Comparison of ENCODE assay signal across 9 cellular contexts in genomic region chr2:176097820-176098365, GRCh38. TPM values are rescaled to one million over a fixed set of nuclear protein-coding genes. Genes with fewer than 3 reads are reported as not detected.
DNase-seq lines count a peak whose midpoint lies in the region; ATAC-seq and TF ChIP-seq lines count a peak whose summit lies in the region.
"Had no signal": no experiment of that assay in that cellular context is flagged by ENCODE, and none has a peak within 500 bp of the region (broad histone marks: within the 10 kb centered on the region; RNA-seq: fewer than 3 reads in every experiment).

No MANE protein-coding gene starts in this region.

- H3K27ac Mint-ChIP-seq in progenitor cell of endocrine pancreas: peak overlapping the region; percentile 67

- H3K4me2 ChIP-seq in MM.1S (ENCODE audit: low read depth, low read length): peak overlapping the region; percentile 95

- peaks cover 4% of the 10 kb centered on the region for H3K4me1 Mint-ChIP-seq in progenitor cell of endocrine pancreas (ENCODE audit: low read depth)

- peaks cover 95% of the 10 kb centered on the region for H3K27me3 Mint-ChIP-seq in progenitor cell of endocrine pancreas

- no peak; the same call in 1 of the 2 replicates for TF ChIP-seq CTCF in MM.1S (IDR thresholded peaks at IDR 0.05; ENCODE audit: low read length)
- no peak for TF ChIP-seq CTCF in coronary artery (IDR thresholded peaks at IDR 0.05)
- no peak for TF ChIP-seq CTCF in progenitor cell of endocrine pancreas (IDR thresholded peaks at IDR 0.05; ENCODE audit: unreplicated experiment)

- H3K4me3 ChIP-seq in MM.1S (ENCODE audit: low read length) (peak overlapping the region; percentile 66), coronary artery (peak overlapping the region; percentile 67)

- no peaks in the 10 kb centered on the region for H3K79me2 ChIP-seq in MM.1S (ENCODE audit: low read length)

- H3K4me1 ChIP-seq in MM.1S (ENCODE audit: low read length): 0 out of 2 replicates have a peak, but pooled peaks cover 5% of the 10 kb centered on the region

- H3K9me3 Mint-ChIP-seq in progenitor cell of endocrine pancreas (ENCODE audit: low read depth): no peaks in the 10 kb centered on the region

- H3K27ac ChIP-seq in MM.1S (ENCODE audit: low read length) (no peak overlapping the region), coronary artery (no peak overlapping the region)

- peaks cover 17% of the 10 kb centered on the region for H3F3A ChIP-seq in MM.1S (ENCODE audit: insufficient read depth, low read length)

- ATAC-seq in GM19452 (IDR thresholded peaks at IDR 0.05; ENCODE audit: unreplicated experiment): no peak

- no peaks in the 10 kb centered on the region for H4K20me1 ChIP-seq in MM.1S (ENCODE audit: insufficient read depth, low read length)

- no peaks in the 10 kb centered on the region for H3K9me2 ChIP-seq in MM.1S (replicated peaks; ENCODE audit: insufficient read depth, low read length)

- H3K9me3 ChIP-seq in MM.1S (replicated peaks; ENCODE audit: insufficient read depth, low read length): no peaks in the 10 kb centered on the region

- H2AFZ ChIP-seq in MM.1S (ENCODE audit: low read length): peak overlapping the region; percentile 81

- peak overlapping the region; percentile 60; the same call in 1 of the 2 replicates for H3K9ac ChIP-seq in MM.1S (ENCODE audit: low read length)

- no peaks in the 10 kb centered on the region; the same call in 1 of the 2 replicates for H3K27me3 ChIP-seq in MM.1S (replicated peaks; ENCODE audit: insufficient read depth, low read length)

- H3K36me3 Mint-ChIP-seq in progenitor cell of endocrine pancreas (ENCODE audit: insufficient read depth): no peaks in the 10 kb centered on the region

- DNase-seq in ELF-1 (ENCODE audit: low read depth, low spot score) (peak; percentile 90), MM.1S (no peak), coronary artery (ENCODE audit: low spot score) (no peak), progenitor cell of endocrine pancreas (ENCODE audit: low spot score, unreplicated experiment) (no peak), COLO829 (ENCODE audit: low spot score) (no peak)
- DNase-seq in stimulated activated CD4-positive, alpha-beta T cell treated with anti-CD3 and anti-CD28 coated beads, Interleukin-12 subunit alpha, Interleukin-12 subunit beta, amount 100 ng/mL, for 4 hours: no peak
- DNase-seq in activated CD8-positive, alpha-beta memory T cell treated with anti-CD3 and anti-CD28 coated beads, Interleukin-2, amount 50 U/mL, for 4 hours: no peak

- no peaks in the 10 kb centered on the region for H3K36me3 ChIP-seq in MM.1S (replicated peaks; ENCODE audit: insufficient read depth, low read length)

- H3K4me3 Mint-ChIP-seq in progenitor cell of endocrine pancreas (ENCODE audit: low read depth): no peak overlapping the region

RNA-seq across cellular contexts. Expression of gene HOXD12, which starts 1.7 kb away (rescaled TPM):
- total RNA-seq in progenitor cell of endocrine pancreas: not detected in 2 replicates
- total RNA-seq: activated CD8-positive, alpha-beta memory T cell treated with anti-CD3 and anti-CD28 coated beads for 36 hours had no signal

RNA-seq across cellular contexts. Expression of gene HOXD13, which starts 5.4 kb away (rescaled TPM):
- not detected in 2 replicates for total RNA-seq in progenitor cell of endocrine pancreas
- total RNA-seq: activated CD8-positive, alpha-beta memory T cell treated with anti-CD3 and anti-CD28 coated beads for 36 hours had no signal

RNA-seq across cellular contexts. Expression of gene HOXD11, which starts 9.2 kb away (rescaled TPM):
- total RNA-seq in progenitor cell of endocrine pancreas: not detected in 2 replicates
- total RNA-seq: activated CD8-positive, alpha-beta memory T cell treated with anti-CD3 and anti-CD28 coated beads for 36 hours had no signal

RNA-seq across cellular contexts. Expression of gene EVX2, which starts 14.1 kb away (rescaled TPM):
- total RNA-seq in progenitor cell of endocrine pancreas: not detected in 2 replicates
- total RNA-seq: activated CD8-positive, alpha-beta memory T cell treated with anti-CD3 and anti-CD28 coated beads for 36 hours had no signal

RNA-seq across cellular contexts. Expression of gene HOXD10, which starts 18.7 kb away (rescaled TPM):
- not detected in 2 replicates for total RNA-seq in progenitor cell of endocrine pancreas
- total RNA-seq: activated CD8-positive, alpha-beta memory T cell treated with anti-CD3 and anti-CD28 coated beads for 36 hours had no signal
